In genomic region chr7:77447616-77448015, GRCh38 we compare ENCODE assay signal across 16 cellular contexts.
"Had no signal": no experiment of that assay in that cellular context is flagged by ENCODE, and none has a peak within 500 bp of the region (broad histone marks: within the 10 kb centered on the region; RNA-seq: fewer than 3 reads in every experiment).

No MANE protein-coding gene starts in this region.

- H3K4me1 ChIP-seq: colonic mucosa, psoas muscle, sigmoid colon had no signal

- H3K27me3 ChIP-seq: colonic mucosa, heart left ventricle, sigmoid colon had no signal

- H3K9me3 ChIP-seq: colonic mucosa, heart left ventricle, psoas muscle, sigmoid colon had no signal

- H3K4me3 Mint-ChIP-seq: naive B cell, nephron had no signal

- H3K27ac ChIP-seq: colonic mucosa, heart left ventricle, psoas muscle, sigmoid colon had no signal

- ATAC-seq: esophagus mucosa, heart left ventricle, psoas muscle had no signal

- H3K36me3 ChIP-seq: colonic mucosa, heart left ventricle, sigmoid colon had no signal

- H3K4me3 ChIP-seq: colonic mucosa, heart left ventricle, psoas muscle, sigmoid colon had no signal

- DNase-seq: colonic mucosa; dermis blood vessel endothelial cell; effector CD4-positive, alpha-beta T cell; heart left ventricle; hippocampal formation; kidney glomerular epithelial cell; mammary epithelial cell; naive B cell; psoas muscle; sigmoid colon; small intestine; stimulated activated CD4-positive, alpha-beta T cell treated with anti-CD3 and anti-CD28 coated beads, Interleukin-12 subunit alpha, Interleukin-12 subunit beta, amount 100 ng/mL, for 4 hours; stimulated activated naive CD4-positive, alpha-beta T cell treated with Interleukin-2 at 50 U/mL for 16 hours; trophoblast cell had no signal

- H3K9me3 Mint-ChIP-seq: naive B cell, nephron had no signal

- H3K36me3 Mint-ChIP-seq: naive B cell had no signal

- H3K27me3 Mint-ChIP-seq: naive B cell had no signal

- H3K4me1 Mint-ChIP-seq: naive B cell had no signal
